ENCODE assay signal across 7 cellular contexts in genomic region chr16:27591837-27592236, GRCh38.
"Had no signal": no experiment of that assay in that cellular context is flagged by ENCODE, and none has a peak within 500 bp of the region (broad histone marks: within the 10 kb centered on the region; RNA-seq: fewer than 3 reads in every experiment).

No MANE protein-coding gene starts in this region.

- DNase-seq: IMR-90, KBM-7, KG1 had no signal

- H3K27me3 Mint-ChIP-seq: IgD-negative memory B cell had no signal

- ATAC-seq: HepG2, K562 had no signal

- H3K27ac ChIP-seq: HL-60 had no signal

- H3K4me3 ChIP-seq: K562 had no signal

- H3K9me3 Mint-ChIP-seq: IgD-negative memory B cell had no signal

- H3K4me1 Mint-ChIP-seq: IgD-negative memory B cell had no signal

- H3K27ac Mint-ChIP-seq: IgD-negative memory B cell had no signal

- H3K4me3 Mint-ChIP-seq: IgD-negative memory B cell had no signal
